Comparison of ENCODE assay signal across 8 cellular contexts in genomic region chr9:92325991-92326500, GRCh38. TPM values are rescaled to one million over a fixed set of nuclear protein-coding genes. Genes with fewer than 3 reads are reported as not detected.
DNase-seq lines count a peak whose midpoint lies in the region; TF ChIP-seq lines count a peak whose summit lies in the region.

No MANE protein-coding gene starts in this region.

- no peaks in the 10 kb centered on the region for H3K9me3 ChIP-seq in A673 (ENCODE audit: low read depth, low read length, poor library complexity, severe bottlenecking)

- H3K4me1 ChIP-seq in A673 (ENCODE audit: insufficient read depth, low read length, poor library complexity, severe bottlenecking) = peaks cover 11% of the 10 kb centered on the region

- peaks cover 6% of the 10 kb centered on the region for H3K36me3 Mint-ChIP-seq in mesothelial cell of epicardium

- H3K9me3 Mint-ChIP-seq in mesothelial cell of epicardium = no peaks in the 10 kb centered on the region

- in situ Hi-C loops in GM18951 (cut with MboI; ENCODE audit: low sequenced_read_pairs, unreplicated experiment) = no loop called here

- H3K27me3 ChIP-seq in A673 (replicated peaks; ENCODE audit: insufficient read depth, low read depth, low read length, poor library complexity) = no peaks in the 10 kb centered on the region

- H3K27ac Mint-ChIP-seq in mesothelial cell of epicardium = peak overlapping the region; percentile 96

- BruUV-seq in A673 (replicated peaks; lab: Mats Ljungman, UMichigan) = no TSS peak

- H3K27me3 Mint-ChIP-seq in mesothelial cell of epicardium (ENCODE audit: low read depth) = no peaks in the 10 kb centered on the region

- CTCF ChIA-PET in A673 (lab: Charles Lee) = interaction anchor here (0.8 kb wide), 1 partner anchor 23 kb away, joined by 3 read pairs; no protein-coding TSS in a partner anchor
- CTCF ChIA-PET in HEK293T (lab: Yijun Ruan, JAX) = no interaction called here

- DNase-seq in A673 (ENCODE audit: low spot score) (peak; percentile 47), NCI-H82 (lab: John Stamatoyannopoulos, UW) (peak; percentile 77), choroid plexus epithelial cell (ENCODE audit: low read depth) (no peak), mesothelial cell of epicardium (ENCODE audit: low spot score in 2 of 2, unreplicated experiment in 2 of 2) (no peak), DMS153 (lab: John Stamatoyannopoulos, UW) (no peak), HEK293T (ENCODE audit: extremely low spot score) (no peak)
- DNase-seq in stimulated activated naive CD4-positive, alpha-beta T cell (lab: John Stamatoyannopoulos, UW) = no peak

- H3K4me3 ChIP-seq in A673 (ENCODE audit: low read depth, low read length, poor library complexity, severe bottlenecking) (peak overlapping the region; percentile 78), choroid plexus epithelial cell (ENCODE audit: low read depth, low read length) (peak overlapping the region; percentile 85)

- TF ChIP-seq CTCF in A673 (conservative IDR thresholded peaks at IDR 0.05; ENCODE audit: low read depth, low read length) (no peak), choroid plexus epithelial cell (conservative IDR thresholded peaks at IDR 0.05; ENCODE audit: low read depth, low read length) (no peak), mesothelial cell of epicardium (IDR thresholded peaks at IDR 0.05; ENCODE audit: unreplicated experiment) (no peak)

- H3K4me3 Mint-ChIP-seq in mesothelial cell of epicardium = peak overlapping the region; percentile 91

- POLR2A ChIA-PET in A673 (lab: Charles Lee; ENCODE audit: low non-redundant PET) = no interaction called here
- POLR2A ChIA-PET in HEK293T (lab: Yijun Ruan, JAX) = interaction anchor here (0.8 to 2.3 kb wide), 10 partner anchors 8 to 345 kb away, joined by 3 to 14 read pairs (median 4); partner anchors contain the start of gene IPPK

- intact Hi-C loops in A673 (cut with micrococcal nuclease; ENCODE audit: unreplicated experiment) = loop anchor here (5.0 to 10.0 kb wide), 2 partner anchors 111 to 469 kb away; no protein-coding TSS in a partner anchor

- peaks cover 20% of the 10 kb centered on the region for H3K36me3 ChIP-seq in A673 (ENCODE audit: insufficient read depth, low read length, poor library complexity, severe bottlenecking)

- H3K27ac ChIP-seq in A673 (ENCODE audit: low read depth, low read length, poor library complexity, severe bottlenecking) = peak overlapping the region; percentile 99

- H3K4me1 Mint-ChIP-seq in mesothelial cell of epicardium = peaks cover 33% of the 10 kb centered on the region

- TF ChIP-seq POLR2A in GM18951 (IDR thresholded peaks at IDR 0.05; ENCODE audit: extremely low read depth, insufficient read depth, insufficient read length) = peak; percentile 90

TF ChIP-seq in HEK293T, 16 proteins besides CTCF, POLR2A, EP300 and RAD21:
- no peak for TF ChIP-seq SP1 (IDR thresholded peaks at IDR 0.05)
- no peak for TF ChIP-seq TARDBP (IDR thresholded peaks at IDR 0.05)
TF ChIP-seq in HEK293T: peak in this region for 0.

RNA-seq across cellular contexts. Expression of gene CENPP, which starts 0.3 kb away (rescaled TPM):
- 15.6 and 17.4 TPM in 2 replicates for total RNA-seq in A673 (2021)
- 6.0 to 7.8 TPM (median 7.4 TPM) in 3 replicates for total RNA-seq in mesothelial cell of epicardium

RNA-seq across cellular contexts. Expression of gene NOL8, which starts 0.9 kb away (rescaled TPM):
- total RNA-seq in A673 (2021) = 53.4 and 59.7 TPM in 2 replicates
- 39.0 to 43.4 TPM (median 42.7 TPM) in 3 replicates for total RNA-seq in mesothelial cell of epicardium

RNA-seq across cellular contexts. Expression of gene IARS1, which starts 32.5 kb away (rescaled TPM):
- total RNA-seq in A673 (2021) = 273 and 315 TPM in 2 replicates
- 117 to 127 TPM (median 126 TPM) in 3 replicates for total RNA-seq in mesothelial cell of epicardium

Comparison
In these comparisons a context has a peak if more than half of its experiments do, and no peak if none do; other contexts are left out.
1. DNase-seq: peak in A673 (single experiment) and NCI-H82 (single experiment); none in choroid plexus epithelial cell (single experiment), mesothelial cell of epicardium (0 of 2), DMS153 (single experiment), stimulated activated naive CD4-positive, alpha-beta T cell (0 of 6) and HEK293T (single experiment).